ENCODE assay signal across 22 cellular contexts in genomic region chr4:184115399-184115798, GRCh38.
"Had no signal": no experiment of that assay in that cellular context is flagged by ENCODE, and none has a peak within 500 bp of the region (broad histone marks: within the 10 kb centered on the region; RNA-seq: fewer than 3 reads in every experiment).

No MANE protein-coding gene starts in this region.

- H3K36me3 ChIP-seq: gastrocnemius medialis, neutrophil, spleen, tibial nerve, upper lobe of right lung, vagina had no signal

- H3K27me3 ChIP-seq: dorsolateral prefrontal cortex, gastrocnemius medialis, neutrophil, testis, tibial nerve, vagina had no signal

- H3K4me1 ChIP-seq: gastrocnemius medialis, psoas muscle, spleen, testis, tibial nerve, upper lobe of right lung, vagina had no signal

- H3K9me3 Mint-ChIP-seq: nephron; stimulated activated naive CD8-positive, alpha-beta T cell treated with anti-CD3 and anti-CD28 coated beads, Interleukin-15, amount 100 ng/mL, for 72 hours had no signal

- H3K4me3 Mint-ChIP-seq: naive B cell; nephron; stimulated activated naive B cell treated with anti-CD40 and anti-IgM and Interleukin-4, amounts not matched to agents 10 μg/mL and 1 μg/mL and 100 μg/mL, for 72 hours; stimulated activated naive CD8-positive, alpha-beta T cell treated with anti-CD3 and anti-CD28 coated beads, Interleukin-15, amount 100 ng/mL, for 72 hours had no signal

- DNase-seq: cortex of kidney; dorsolateral prefrontal cortex; effector CD8-positive, alpha-beta T cell; gastrocnemius medialis; glutamatergic neuron; kidney glomerular epithelial cell; mesendoderm; naive B cell; psoas muscle; retina; spleen; stimulated activated CD4-positive, alpha-beta T cell treated with anti-CD3 and anti-CD28 coated beads, Interleukin-15, amount 100 ng/mL, for 24 hours; stimulated activated CD4-positive, alpha-beta T cell treated with anti-CD3 and anti-CD28 coated beads, Interleukin-1b, Interleukin-23, amount 100 ng/mL, for 48 hours; stimulated activated CD4-positive, alpha-beta T cell treated with anti-CD3 and anti-CD28 coated beads, Interleukin-4, amount 100 ng/mL, for 24 hours; stimulated activated naive B cell treated with anti-CD40 and anti-IgM and Interleukin-4, amounts not matched to agents 10 μg/mL and 1 μg/mL and 100 μg/mL, for 72 hours; stimulated activated naive CD8-positive, alpha-beta T cell treated with anti-CD3 and anti-CD28 coated beads, Interleukin-15, amount 100 ng/mL, for 72 hours; testis had no signal

- H3K27ac ChIP-seq: gastrocnemius medialis, neutrophil, psoas muscle, spleen, testis, tibial nerve, upper lobe of right lung, vagina had no signal

- H3K4me1 Mint-ChIP-seq: naive B cell; nephron; stimulated activated naive B cell treated with anti-CD40 and anti-IgM and Interleukin-4, amounts not matched to agents 10 μg/mL and 1 μg/mL and 100 μg/mL, for 72 hours; stimulated activated naive CD8-positive, alpha-beta T cell treated with anti-CD3 and anti-CD28 coated beads, Interleukin-15, amount 100 ng/mL, for 72 hours had no signal

- H3K4me3 ChIP-seq: dorsolateral prefrontal cortex, gastrocnemius medialis, psoas muscle, spleen, testis, tibial nerve, upper lobe of right lung, vagina had no signal

- H3K9me3 ChIP-seq: gastrocnemius medialis, neutrophil, psoas muscle, testis, upper lobe of right lung, vagina had no signal

- H3K27ac Mint-ChIP-seq: naive B cell; nephron; stimulated activated naive B cell treated with anti-CD40 and anti-IgM and Interleukin-4, amounts not matched to agents 10 μg/mL and 1 μg/mL and 100 μg/mL, for 72 hours; stimulated activated naive CD8-positive, alpha-beta T cell treated with anti-CD3 and anti-CD28 coated beads, Interleukin-15, amount 100 ng/mL, for 72 hours had no signal

- H3K27me3 Mint-ChIP-seq: stimulated activated naive CD8-positive, alpha-beta T cell treated with anti-CD3 and anti-CD28 coated beads, Interleukin-15, amount 100 ng/mL, for 72 hours had no signal

- H3K36me3 Mint-ChIP-seq: naive B cell; stimulated activated naive B cell treated with anti-CD40 and anti-IgM and Interleukin-4, amounts not matched to agents 10 μg/mL and 1 μg/mL and 100 μg/mL, for 72 hours had no signal
